Comparison of ENCODE assay signal across 5 cellular contexts in the genomic region with DNA sequence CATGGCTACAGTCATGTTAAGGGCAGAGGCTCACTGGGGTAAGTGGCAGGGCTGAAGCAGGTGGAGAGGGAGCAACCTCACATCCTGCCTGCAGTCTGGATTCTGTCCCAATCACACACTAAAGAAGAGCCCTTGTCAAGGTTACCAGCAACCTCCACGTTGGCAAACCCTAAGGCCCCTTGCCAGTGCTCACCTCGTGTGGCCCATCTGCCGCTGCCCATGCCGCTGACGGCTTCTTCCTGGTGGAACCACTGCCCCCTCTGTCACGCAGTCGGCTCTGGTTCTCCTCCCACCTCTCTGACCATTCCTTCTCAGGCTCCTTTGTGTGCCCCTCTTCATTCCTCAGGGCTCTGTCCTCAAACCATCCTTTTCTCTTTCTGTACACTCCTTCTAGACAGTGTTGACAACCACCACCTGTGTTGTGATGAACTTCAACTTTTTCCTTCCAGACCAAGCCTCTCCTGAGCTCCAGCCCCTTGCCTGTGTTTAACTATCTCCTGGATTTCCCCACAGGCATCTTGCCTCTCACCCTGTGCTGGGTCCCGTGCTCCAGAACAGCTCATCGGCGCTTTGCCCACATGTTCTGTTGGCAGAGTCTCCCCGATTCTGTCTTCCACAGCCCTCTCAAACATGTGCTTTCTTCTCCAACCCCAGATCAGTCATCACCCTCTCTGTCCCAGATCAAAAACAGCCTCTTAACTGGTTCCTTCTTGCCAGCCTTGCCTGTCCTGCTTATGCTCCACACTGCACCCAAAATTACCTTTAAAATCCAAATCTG.
DNase-seq lines count a peak whose midpoint lies in the region; ATAC-seq and TF ChIP-seq lines count a peak whose summit lies in the region.
"Not testable (repeated sequence)": the region's sequence is repeated elsewhere in the genome, so short reads cannot be mapped to it uniquely, and the experiment has no call there.

No MANE protein-coding gene starts in this region.

- intact Hi-C loops in Right ventricle myocardium superior (cut with DNase I); left ventricle myocardium inferior (cut with micrococcal nuclease); right cardiac atrium (cut with DNase I); right lobe of liver (cut with DNase I): not testable (repeated sequence)

- WGBS in right cardiac atrium: 71% methylated on average over 11 of the region's 11 CpGs
- WGBS in right lobe of liver (ENCODE audit: insufficient coverage, low coverage, low lambda C conversion rate, missing lambda C conversion rate): 60% methylated on average over 8 of the region's 11 CpGs

- not testable (repeated sequence) for H3K36me3 ChIP-seq in left ventricle myocardium inferior, right lobe of liver

- peak; percentile 72 for DNase-seq in Right ventricle myocardium superior
- DNase-seq in left ventricle myocardium inferior: peak; percentile 58
- peak in 2 of 3 donors; percentile 36 to 60 for DNase-seq in right cardiac atrium
- peak in 2 of 3 donors; percentile 21 to 67 for DNase-seq in right lobe of liver
- peak; percentile 42 for DNase-seq in osteocyte (ENCODE audit: extremely low spot score, unreplicated experiment)

- not testable (repeated sequence) for TF ChIP-seq CTCF in left ventricle myocardium inferior (IDR thresholded peaks at IDR 0.05; ENCODE audit: borderline replicate concordance); right lobe of liver (IDR thresholded peaks at IDR 0.05); osteocyte (IDR thresholded peaks at IDR 0.05)

- peak overlapping the region; percentile 9 for H3K4me3 ChIP-seq in left ventricle myocardium inferior
- H3K4me3 ChIP-seq in right cardiac atrium (ENCODE audit: low read length); right lobe of liver: not testable (repeated sequence)

- TF ChIP-seq POLR2A in right lobe of liver (IDR thresholded peaks at IDR 0.05): not testable (repeated sequence)

- H3K27ac Mint-ChIP-seq in osteocyte (ENCODE audit: unreplicated experiment): not testable (repeated sequence)

- not testable (repeated sequence) for H3K4me3 Mint-ChIP-seq in osteocyte (ENCODE audit: unreplicated experiment)

- not testable (repeated sequence) for H3K9me3 ChIP-seq in left ventricle myocardium inferior (replicated peaks); right cardiac atrium (ENCODE audit: control insufficient read depth, low read length); right lobe of liver

- H3K27me3 Mint-ChIP-seq in osteocyte (ENCODE audit: unreplicated experiment): not testable (repeated sequence)

- H3K27me3 ChIP-seq in left ventricle myocardium inferior (ENCODE audit: low read depth); right cardiac atrium (ENCODE audit: control insufficient read depth, insufficient read depth); right lobe of liver: not testable (repeated sequence)

- not testable (repeated sequence) for ATAC-seq in Right ventricle myocardium superior (ENCODE audit: poor library complexity); right cardiac atrium; right lobe of liver

- not testable (repeated sequence) for H3K9me3 Mint-ChIP-seq in osteocyte (ENCODE audit: unreplicated experiment)

- peak overlapping the region; percentile 82 for H3K27ac ChIP-seq in left ventricle myocardium inferior (replicated peaks)
- H3K27ac ChIP-seq in right cardiac atrium (ENCODE audit: low read length); right lobe of liver: not testable (repeated sequence)

- peaks cover 14% of the 10 kb centered on the region for H3K4me1 ChIP-seq in left ventricle myocardium inferior
- not testable (repeated sequence) for H3K4me1 ChIP-seq in right cardiac atrium (ENCODE audit: control insufficient read depth, insufficient read depth, low read length); right lobe of liver

- H3K36me3 Mint-ChIP-seq in osteocyte (ENCODE audit: unreplicated experiment): not testable (repeated sequence)

- H3K4me1 Mint-ChIP-seq in osteocyte (ENCODE audit: unreplicated experiment): not testable (repeated sequence)
